Comparison of ENCODE assay signal across 1 cellular context in the genomic region with DNA sequence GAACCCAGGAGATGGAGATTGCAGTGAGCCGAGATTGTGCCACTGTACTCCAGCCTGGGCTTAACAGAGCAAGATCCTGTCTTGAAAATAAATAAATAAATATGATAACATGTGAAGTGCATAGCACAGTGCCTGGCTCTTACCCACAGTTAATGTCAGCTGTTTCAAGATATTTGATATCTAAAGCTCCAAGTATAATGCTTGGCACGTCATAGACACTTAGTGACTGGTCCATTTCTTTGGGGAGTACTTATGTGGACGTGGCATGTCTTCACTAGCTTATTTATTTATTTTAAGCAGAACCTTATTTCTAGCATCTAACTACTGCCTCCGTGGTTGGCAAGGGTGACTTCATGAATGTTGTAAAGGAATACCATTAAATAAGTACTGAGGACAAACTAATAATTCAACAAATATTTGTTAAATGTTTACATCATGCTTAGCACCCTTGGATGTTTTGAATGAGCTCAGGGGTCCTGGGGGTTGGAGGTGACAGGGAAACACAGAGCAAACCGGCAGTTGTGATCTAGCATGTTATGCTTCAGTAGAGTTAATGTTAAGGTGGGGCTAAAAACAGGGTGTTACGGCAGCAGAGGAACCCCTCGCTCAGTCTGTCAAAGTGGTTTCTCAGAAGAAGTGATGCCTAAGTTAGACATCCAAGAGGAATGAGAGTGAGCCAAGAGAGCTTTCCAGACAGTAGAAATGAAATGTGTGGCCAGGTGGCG.
TF ChIP-seq lines count a peak whose summit lies in the region.

No MANE protein-coding gene starts in this region.

TF ChIP-seq in HEK293, 187 proteins besides CTCF, POLR2A, EP300 and RAD21:
- TF ChIP-seq, protein P1, sequence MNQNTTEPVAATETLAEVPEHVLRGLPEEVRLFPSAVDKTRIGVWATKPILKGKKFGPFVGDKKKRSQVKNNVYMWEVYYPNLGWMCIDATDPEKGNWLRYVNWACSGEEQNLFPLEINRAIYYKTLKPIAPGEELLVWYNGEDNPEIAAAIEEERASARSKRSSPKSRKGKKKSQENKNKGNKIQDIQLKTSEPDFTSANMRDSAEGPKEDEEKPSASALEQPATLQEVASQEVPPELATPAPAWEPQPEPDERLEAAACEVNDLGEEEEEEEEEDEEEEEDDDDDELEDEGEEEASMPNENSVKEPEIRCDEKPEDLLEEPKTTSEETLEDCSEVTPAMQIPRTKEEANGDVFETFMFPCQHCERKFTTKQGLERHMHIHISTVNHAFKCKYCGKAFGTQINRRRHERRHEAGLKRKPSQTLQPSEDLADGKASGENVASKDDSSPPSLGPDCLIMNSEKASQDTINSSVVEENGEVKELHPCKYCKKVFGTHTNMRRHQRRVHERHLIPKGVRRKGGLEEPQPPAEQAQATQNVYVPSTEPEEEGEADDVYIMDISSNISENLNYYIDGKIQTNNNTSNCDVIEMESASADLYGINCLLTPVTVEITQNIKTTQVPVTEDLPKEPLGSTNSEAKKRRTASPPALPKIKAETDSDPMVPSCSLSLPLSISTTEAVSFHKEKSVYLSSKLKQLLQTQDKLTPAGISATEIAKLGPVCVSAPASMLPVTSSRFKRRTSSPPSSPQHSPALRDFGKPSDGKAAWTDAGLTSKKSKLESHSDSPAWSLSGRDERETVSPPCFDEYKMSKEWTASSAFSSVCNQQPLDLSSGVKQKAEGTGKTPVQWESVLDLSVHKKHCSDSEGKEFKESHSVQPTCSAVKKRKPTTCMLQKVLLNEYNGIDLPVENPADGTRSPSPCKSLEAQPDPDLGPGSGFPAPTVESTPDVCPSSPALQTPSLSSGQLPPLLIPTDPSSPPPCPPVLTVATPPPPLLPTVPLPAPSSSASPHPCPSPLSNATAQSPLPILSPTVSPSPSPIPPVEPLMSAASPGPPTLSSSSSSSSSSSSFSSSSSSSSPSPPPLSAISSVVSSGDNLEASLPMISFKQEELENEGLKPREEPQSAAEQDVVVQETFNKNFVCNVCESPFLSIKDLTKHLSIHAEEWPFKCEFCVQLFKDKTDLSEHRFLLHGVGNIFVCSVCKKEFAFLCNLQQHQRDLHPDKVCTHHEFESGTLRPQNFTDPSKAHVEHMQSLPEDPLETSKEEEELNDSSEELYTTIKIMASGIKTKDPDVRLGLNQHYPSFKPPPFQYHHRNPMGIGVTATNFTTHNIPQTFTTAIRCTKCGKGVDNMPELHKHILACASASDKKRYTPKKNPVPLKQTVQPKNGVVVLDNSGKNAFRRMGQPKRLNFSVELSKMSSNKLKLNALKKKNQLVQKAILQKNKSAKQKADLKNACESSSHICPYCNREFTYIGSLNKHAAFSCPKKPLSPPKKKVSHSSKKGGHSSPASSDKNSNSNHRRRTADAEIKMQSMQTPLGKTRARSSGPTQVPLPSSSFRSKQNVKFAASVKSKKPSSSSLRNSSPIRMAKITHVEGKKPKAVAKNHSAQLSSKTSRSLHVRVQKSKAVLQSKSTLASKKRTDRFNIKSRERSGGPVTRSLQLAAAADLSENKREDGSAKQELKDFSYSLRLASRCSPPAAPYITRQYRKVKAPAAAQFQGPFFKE (tag by site-specific recombination; IDR thresholded peaks at IDR 0.05; ENCODE audit: borderline replicate concordance) = 0 out of 2 replicates have a peak, but pooled peaks have one; percentile 44
- no peak for TF ChIP-seq ZNF501 (tag by site-specific recombination; IDR thresholded peaks at IDR 0.05)
TF ChIP-seq in HEK293: peak in this region for 1.
